Comparison of ENCODE assay signal across 29 cellular contexts in the genomic region with DNA sequence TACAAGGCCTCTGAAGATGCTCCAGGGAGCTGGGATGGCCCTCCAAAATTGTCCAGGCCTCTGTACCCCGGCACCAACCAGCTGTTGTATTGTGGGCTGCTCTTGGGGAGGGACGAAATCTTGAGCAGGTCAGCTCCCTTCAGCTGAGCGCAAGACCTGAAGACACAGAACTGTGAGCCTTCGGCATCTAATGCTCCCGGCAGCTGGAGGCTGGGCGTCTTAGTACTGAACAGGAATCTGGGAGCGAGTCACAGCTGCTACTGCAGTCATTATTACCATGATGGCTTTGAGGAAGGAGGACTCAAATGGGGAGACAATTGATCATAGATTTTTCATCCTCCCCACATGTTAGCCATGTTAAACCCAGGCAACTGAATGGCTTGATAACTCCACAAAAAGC.
DNase-seq lines count a peak whose midpoint lies in the region; ATAC-seq and TF ChIP-seq lines count a peak whose summit lies in the region.
"Had no signal": no experiment of that assay in that cellular context is flagged by ENCODE, and none has a peak within 500 bp of the region (broad histone marks: within the 10 kb centered on the region; RNA-seq: fewer than 3 reads in every experiment).

No MANE protein-coding gene starts in this region.

- peaks cover 32 to 38% of the 10 kb centered on the region in 2 donors for H3K4me1 Mint-ChIP-seq in natural killer cell treated with Interleukin-12 subunit alpha and Interleukin-12 subunit beta and Interleukin-15 and Interleukin-18, amount 100 ng/mL, for 72 hours (ENCODE audit: low read depth in 2 of 2)
- H3K4me1 Mint-ChIP-seq in natural killer cell (peaks cover 24 to 28% of the 10 kb centered on the region in 2 donors), T-cell (peaks cover 0 to 2% (median 0%) of the 10 kb centered on the region in 3 donors)
- H3K4me1 Mint-ChIP-seq: activated B cell treated with CpG ODN at 0.5 μM for 24 hours; activated T-helper 17 cell treated with anti-CD3 and anti-CD28 coated beads, Interleukin-2, amount 50 U/mL, for 72 hours; B cell had no signal

- no peaks in the 10 kb centered on the region for H3K27me3 ChIP-seq in aorta (ENCODE audit: control insufficient read depth in 1 of 2, insufficient read depth in 2 of 2, low read length in 1 of 2)
- H3K27me3 ChIP-seq: neutrophil had no signal

- 76 to 84% methylated on average over 7 of the region's 7 CpGs for WGBS in aorta, 2 donors

- peaks cover 2 to 6% of the 10 kb centered on the region in 2 donors for H3K4me1 ChIP-seq in aorta (ENCODE audit: control insufficient read depth in 1 of 2, insufficient read depth in 2 of 2, low read length in 2 of 2)

- H3K36me3 Mint-ChIP-seq in natural killer cell treated with Interleukin-12 subunit alpha and Interleukin-12 subunit beta and Interleukin-15 and Interleukin-18, amount 100 ng/mL, for 72 hours, result no peaks in the 10 kb centered on the region
- H3K36me3 Mint-ChIP-seq in natural killer cell (no peaks in the 10 kb centered on the region), T-cell (no peaks in the 10 kb centered on the region)
- H3K36me3 Mint-ChIP-seq: activated CD4-positive, alpha-beta memory T cell treated with anti-CD3 and anti-CD28 coated beads for 36 hours; brain had no signal

- no peak for DNase-seq in natural killer cell treated with Interleukin-12 subunit alpha and Interleukin-12 subunit beta and Interleukin-15 and Interleukin-18, amount 100 ng/mL, for 72 hours (ENCODE audit: low spot score)
- DNase-seq in natural killer cell, result no peak
- DNase-seq in astrocyte of the hippocampus (ENCODE audit: low read depth, low spot score), result peak; percentile 45
- DNase-seq in myocyte (ENCODE audit: low read depth), result peak; percentile 36
- DNase-seq in aorta, result no peak
- DNase-seq in central memory CD4-positive, alpha-beta T cell, result no peak
- DNase-seq in effector CD4-positive, alpha-beta T cell, result no peak
- no peak for DNase-seq in T-cell
- DNase-seq: 8988T; activated B cell treated with CpG ODN at 0.5 μM for 24 hours; activated CD4-positive, alpha-beta memory T cell treated with anti-CD3 and anti-CD28 coated beads for 36 hours; activated CD8-positive, alpha-beta memory T cell treated with anti-CD3 and anti-CD28 coated beads, Interleukin-2, amount 50 U/mL, for 48 hours; activated naive CD8-positive, alpha-beta T cell treated with anti-CD3 and anti-CD28 coated beads for 36 hours; DMS79 treated with DMSO at 0.1 percent for 48 hours; H7; islet precursor cell; Kasumi-1; NCI-H1092; NCI-H1930; RPMI8226; small intestine; stimulated activated CD4-positive, alpha-beta T cell treated with anti-CD3 and anti-CD28 coated beads, Interleukin-2, amount 100 ng/mL, for 24 hours; substantia nigra; T1000 had no signal

- no peaks in the 10 kb centered on the region for H3K36me3 ChIP-seq in aorta (ENCODE audit: control insufficient read depth in 1 of 2, insufficient read depth in 2 of 2, low read length in 1 of 2)
- H3K36me3 ChIP-seq: neutrophil had no signal

- no peak overlapping the region for H3K4me3 Mint-ChIP-seq in natural killer cell treated with Interleukin-12 subunit alpha and Interleukin-12 subunit beta and Interleukin-15 and Interleukin-18, amount 100 ng/mL, for 72 hours
- H3K4me3 Mint-ChIP-seq in natural killer cell (no peak overlapping the region), T-cell (no peak overlapping the region)
- H3K4me3 Mint-ChIP-seq: activated B cell treated with CpG ODN at 0.5 μM for 24 hours; activated CD4-positive, alpha-beta memory T cell treated with anti-CD3 and anti-CD28 coated beads for 36 hours; activated naive CD8-positive, alpha-beta T cell treated with anti-CD3 and anti-CD28 coated beads for 36 hours; activated T-helper 17 cell treated with anti-CD3 and anti-CD28 coated beads, Interleukin-2, amount 50 U/mL, for 72 hours; B cell; brain had no signal

- no peak for ATAC-seq in natural killer cell treated with Interleukin-12 subunit alpha and Interleukin-12 subunit beta and Interleukin-15 and Interleukin-18, amount 100 ng/mL, for 72 hours
- ATAC-seq in natural killer cell (no peak), aorta (ENCODE audit: low FRiP score) (peak; percentile 22), T-cell (replicated peaks in 1 of 4) (no peak)
- ATAC-seq: activated T-helper 17 cell treated with anti-CD3 and anti-CD28 coated beads, Interleukin-2, amount 50 U/mL, for 72 hours had no signal

- CTCF ChIA-PET in T-cell (lab: Charles Lee), result interaction anchor here in 1 of 2 donors (0.7 kb wide), 1 partner anchor 38 kb away, joined by 3 read pairs; no protein-coding TSS in a partner anchor

- POLR2A ChIA-PET in T-cell (lab: Charles Lee), result no interaction called here

- H3K9me3 Mint-ChIP-seq in natural killer cell treated with Interleukin-12 subunit alpha and Interleukin-12 subunit beta and Interleukin-15 and Interleukin-18, amount 100 ng/mL, for 72 hours, result no peaks in the 10 kb centered on the region
- H3K9me3 Mint-ChIP-seq in natural killer cell (no peaks in the 10 kb centered on the region), T-cell (no peaks in the 10 kb centered on the region)
- H3K9me3 Mint-ChIP-seq: activated B cell treated with CpG ODN at 0.5 μM for 24 hours; activated CD4-positive, alpha-beta memory T cell treated with anti-CD3 and anti-CD28 coated beads for 36 hours; activated naive CD8-positive, alpha-beta T cell treated with anti-CD3 and anti-CD28 coated beads for 36 hours; activated T-helper 17 cell treated with anti-CD3 and anti-CD28 coated beads, Interleukin-2, amount 50 U/mL, for 72 hours had no signal

- intact Hi-C loops in natural killer cell (cut with micrococcal nuclease) (no loop called here), aorta (cut with DNase I) (no loop called here)

- no peak overlapping the region for H3K27ac ChIP-seq in aorta (ENCODE audit: low read depth in 1 of 2, low read length in 2 of 2)
- H3K27ac ChIP-seq: neutrophil had no signal

- peak overlapping the region; percentile 63 to 84 for H3K27ac Mint-ChIP-seq in natural killer cell treated with Interleukin-12 subunit alpha and Interleukin-12 subunit beta and Interleukin-15 and Interleukin-18, amount 100 ng/mL, for 72 hours
- H3K27ac Mint-ChIP-seq in natural killer cell (peak overlapping the region in 1 of 2 donors; percentile 89), T-cell (no peak overlapping the region)
- H3K27ac Mint-ChIP-seq: activated B cell treated with CpG ODN at 0.5 μM for 24 hours; activated CD4-positive, alpha-beta memory T cell treated with anti-CD3 and anti-CD28 coated beads for 36 hours; activated naive CD8-positive, alpha-beta T cell treated with anti-CD3 and anti-CD28 coated beads for 36 hours; activated T-helper 17 cell treated with anti-CD3 and anti-CD28 coated beads, Interleukin-2, amount 50 U/mL, for 72 hours; B cell; brain had no signal

- H3K27me3 Mint-ChIP-seq in natural killer cell treated with Interleukin-12 subunit alpha and Interleukin-12 subunit beta and Interleukin-15 and Interleukin-18, amount 100 ng/mL, for 72 hours, result peaks cover 0 to 5% of the 10 kb centered on the region in 2 donors
- no peaks in the 10 kb centered on the region for H3K27me3 Mint-ChIP-seq in natural killer cell (ENCODE audit: low read depth in 2 of 2)
- peaks cover 0 to 3% of the 10 kb centered on the region in 2 donors for H3K27me3 Mint-ChIP-seq in T-cell
- H3K27me3 Mint-ChIP-seq: brain had no signal

- TF ChIP-seq CTCF in natural killer cell (IDR thresholded peaks at IDR 0.05), result no peak

- H3K9me3 ChIP-seq in aorta (ENCODE audit: control insufficient read depth, low read length), result no peaks in the 10 kb centered on the region
- H3K9me3 ChIP-seq: neutrophil had no signal

- H3K4me3 ChIP-seq in aorta (ENCODE audit: low read length in 2 of 2), result no peak overlapping the region
- H3K4me3 ChIP-seq: coronary artery had no signal

Comparison
In these comparisons a context has a peak if more than half of its experiments do, and no peak if none do; other contexts are left out.
1. DNase-seq: peak in astrocyte of the hippocampus (single experiment) and myocyte (single experiment); none in natural killer cell treated with Interleukin-12 subunit alpha and Interleukin-12 subunit beta and Interleukin-15 and Interleukin-18, amount 100 ng/mL, for 72 hours (single experiment), natural killer cell (single experiment), aorta (0 of 2), central memory CD4-positive, alpha-beta T cell (single experiment), effector CD4-positive, alpha-beta T cell (single experiment) and T-cell (0 of 34).
2. H3K27ac Mint-ChIP-seq: peak in natural killer cell treated with Interleukin-12 subunit alpha and Interleukin-12 subunit beta and Interleukin-15 and Interleukin-18, amount 100 ng/mL, for 72 hours (2 of 2); none in T-cell (0 of 2).